22 cellular contexts compared by ENCODE assay signal in the genomic region with DNA sequence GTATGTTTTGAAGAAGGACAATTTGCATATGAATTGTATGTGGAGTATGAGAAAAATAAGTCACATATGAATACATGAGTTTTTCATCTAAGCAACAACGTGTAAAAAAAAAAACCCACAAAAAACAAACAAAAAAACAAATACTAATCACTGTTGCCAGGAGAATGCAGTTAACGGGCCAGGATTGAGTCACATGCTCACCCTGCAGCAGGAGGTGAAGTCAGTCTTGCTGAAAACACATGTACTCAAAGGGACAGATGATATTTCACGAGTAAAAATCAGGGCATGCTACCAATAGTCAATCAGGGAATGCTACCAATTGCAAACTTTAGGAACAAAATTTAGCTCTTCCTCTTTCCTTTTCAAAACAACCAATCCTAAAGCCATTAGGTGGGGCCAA. TPM values are rescaled to one million over a fixed set of nuclear protein-coding genes. Genes with fewer than 3 reads are reported as not detected.
A peak's percentile ranks its signal among the peaks of the same experiment; 100 is the strongest.
DNase-seq lines count a peak whose midpoint lies in the region; ATAC-seq and TF ChIP-seq lines count a peak whose summit lies in the region.
"Had no signal": no experiment of that assay in that cellular context is flagged by ENCODE, and none has a peak within 500 bp of the region (broad histone marks: within the 10 kb centered on the region; RNA-seq: fewer than 3 reads in every experiment).

No MANE protein-coding gene starts in this region.

- no peaks in the 10 kb centered on the region for H4K20me1 ChIP-seq in GM23248 (ENCODE audit: insufficient read depth)
- H4K20me1 ChIP-seq: BLaER1 had no signal

- peaks cover 0 to 3% (median 0%) of the 10 kb centered on the region in 5 donors for H3K9me3 Mint-ChIP-seq in CD8-positive, alpha-beta memory T cell
- H3K9me3 Mint-ChIP-seq: CD4-positive, alpha-beta T cell had no signal

- 13 to 15% methylated on average over 3 of the region's 3 CpGs for WGBS in GM23248 (ENCODE audit: low coverage in 1 of 2, low lambda C conversion rate in 2 of 2, missing lambda C conversion rate in 2 of 2), 2 experiments

- peak; percentile 18 for DNase-seq in AG08395 (ENCODE audit: low spot score)
- peak; percentile 29 for DNase-seq in AG20443 (ENCODE audit: low spot score)
- DNase-seq in GM23248 = peak; percentile 31
- peak; percentile 43 for DNase-seq in fibroblast of mammary gland (ENCODE audit: low read depth)
- DNase-seq in CD8-positive, alpha-beta memory T cell = no peak
- no peak for DNase-seq in HPDE6-E6E7 (ENCODE audit: extremely low spot score)
- no peak for DNase-seq in NCI-H1092 treated with DMSO at 0.1 percent for 48 hours (lab: John Stamatoyannopoulos, UW)
- DNase-seq: 8988T; ACHN; Calu3; CD4-positive, alpha-beta T cell; COR-L47; DMS53; DMS79 treated with DMSO at 0.1 percent for 48 hours; GF-D8; GOT3 had no signal

- no peak overlapping the region for H3K9ac ChIP-seq in GM23248
- H3K9ac ChIP-seq: BLaER1 had no signal

- TF ChIP-seq CTCF in fibroblast of mammary gland (conservative IDR thresholded peaks at IDR 0.05; ENCODE audit: control insufficient read depth, insufficient read depth, low read depth, low read length) = no peak

- no peak overlapping the region for H3K27ac Mint-ChIP-seq in CD8-positive, alpha-beta memory T cell
- H3K27ac Mint-ChIP-seq: B cell; CD4-positive, alpha-beta T cell had no signal

- CTCF ChIA-PET in CD8-positive, alpha-beta memory T cell (lab: Charles Lee) = no interaction called here

- H3K4me3 Mint-ChIP-seq in CD8-positive, alpha-beta memory T cell = no peak overlapping the region
- H3K4me3 Mint-ChIP-seq: B cell; CD14-positive monocyte; CD4-positive, alpha-beta T cell had no signal

- H3K4me2 ChIP-seq in GM23248 (ENCODE audit: unreplicated experiment) = no peak overlapping the region
- H3K4me2 ChIP-seq: A549, BLaER1 had no signal

- ATAC-seq in HG03095 (IDR thresholded peaks at IDR 0.05; ENCODE audit: unreplicated experiment) = no peak
- ATAC-seq: A549 had no signal

- H3K4me3 ChIP-seq in GM23248 = no peak overlapping the region
- no peak overlapping the region for H3K4me3 ChIP-seq in fibroblast of mammary gland (ENCODE audit: control insufficient read depth, low read depth, low read length)
- no peak overlapping the region for H3K4me3 ChIP-seq in CD8-positive, alpha-beta memory T cell (ENCODE audit: low read length)
- H3K4me3 ChIP-seq: A549, BLaER1, HAP-1 had no signal

- H3K27me3 Mint-ChIP-seq in CD8-positive, alpha-beta memory T cell = peaks cover 4 to 30% of the 10 kb centered on the region in 2 donors

- no peaks in the 10 kb centered on the region for H3K4me1 Mint-ChIP-seq in CD8-positive, alpha-beta memory T cell
- H3K4me1 Mint-ChIP-seq: B cell had no signal

- H3K36me3 Mint-ChIP-seq in CD8-positive, alpha-beta memory T cell = no peaks in the 10 kb centered on the region
- H3K36me3 Mint-ChIP-seq: CD14-positive monocyte had no signal

- H3K27ac ChIP-seq in GM23248 = no peak overlapping the region
- no peak overlapping the region for H3K27ac ChIP-seq in CD8-positive, alpha-beta memory T cell (ENCODE audit: low read depth, low read length)
- H3K27ac ChIP-seq: BLaER1 had no signal

- no peaks in the 10 kb centered on the region for H3K79me2 ChIP-seq in GM23248 (ENCODE audit: insufficient read depth)

- no peaks in the 10 kb centered on the region for H3K27me3 ChIP-seq in GM23248 (replicated peaks; ENCODE audit: insufficient read depth)
- H3K27me3 ChIP-seq in CD8-positive, alpha-beta memory T cell (ENCODE audit: insufficient read depth, low read length, poor library complexity, severe bottlenecking) = no peaks in the 10 kb centered on the region
- H3K27me3 ChIP-seq: BLaER1 had no signal

- in situ Hi-C loops in GM23248 (cut with MboI) = no loop called here

- H3K36me3 ChIP-seq in GM23248 (ENCODE audit: low read depth) = no peaks in the 10 kb centered on the region
- no peaks in the 10 kb centered on the region for H3K36me3 ChIP-seq in CD8-positive, alpha-beta memory T cell (ENCODE audit: insufficient read depth, low read length)
- H3K36me3 ChIP-seq: BLaER1, HAP-1 had no signal

- H3K4me1 ChIP-seq in GM23248 (ENCODE audit: insufficient read depth) = peaks cover 25% of the 10 kb centered on the region
- no peaks in the 10 kb centered on the region for H3K4me1 ChIP-seq in CD8-positive, alpha-beta memory T cell (ENCODE audit: insufficient read depth, low read length)
- H3K4me1 ChIP-seq: BLaER1, HAP-1 had no signal

- POLR2A ChIA-PET in CD8-positive, alpha-beta memory T cell (lab: Charles Lee) = no interaction called here

- no peaks in the 10 kb centered on the region for H3K9me2 ChIP-seq in GM23248 (ENCODE audit: insufficient read depth)

- H2AFZ ChIP-seq in GM23248 = no peak overlapping the region

- peaks cover 4% of the 10 kb centered on the region; the same call in 1 of the 2 replicates for H3F3A ChIP-seq in GM23248 (ENCODE audit: insufficient read depth)

- H3K9me3 ChIP-seq in GM23248 (ENCODE audit: low read depth) = no peaks in the 10 kb centered on the region
- H3K9me3 ChIP-seq in CD8-positive, alpha-beta memory T cell (ENCODE audit: low read length) = no peaks in the 10 kb centered on the region
- H3K9me3 ChIP-seq: A549, BLaER1, HAP-1 had no signal

RNA-seq across cellular contexts. Expression of gene DCLK2, which starts 10.4 kb away (rescaled TPM):
- total RNA-seq in GM23248 (2014; rRNA removed; shearing (Covaris generic)) = 1.9 and 2.9 TPM in 2 replicates
- 0.74 and 1.3 TPM in 2 replicates for polyA plus RNA-seq in GM23248 (2016; fragmentation: Nextera tagmentation; extraction: Ambion mirVana)
- total RNA-seq in CD8-positive, alpha-beta memory T cell = not detected
- polyA plus RNA-seq in CD8-positive, alpha-beta memory T cell = not detected
- total RNA-seq: CD4-positive, alpha-beta T cell had no signal
- polyA plus RNA-seq: CD14-positive monocyte had no signal

Comparison
In these comparisons a context has a peak if more than half of its experiments do, and no peak if none do; other contexts are left out.
1. DNase-seq: peak in AG08395 (single experiment), AG20443 (single experiment), GM23248 (single experiment) and fibroblast of mammary gland (single experiment); none in CD8-positive, alpha-beta memory T cell (0 of 5), HPDE6-E6E7 (single experiment) and NCI-H1092 treated with DMSO at 0.1 percent for 48 hours (single experiment).